1 cellular context compared by ENCODE assay signal in genomic region chr19:14425696-14426138, GRCh38.
TF ChIP-seq lines count a peak whose summit lies in the region.

No MANE protein-coding gene starts in this region.

TF ChIP-seq in HEK293, 187 proteins besides CTCF, POLR2A, EP300 and RAD21 (continued from another document):
- TF ChIP-seq KLF17 (tag by site-specific recombination; IDR thresholded peaks at IDR 0.05) (no peak; the same call in 1 of the 2 replicates), ZNF768 (tag by site-specific recombination; IDR thresholded peaks at IDR 0.05) (no peak), ZNF555 (tag by site-specific recombination; conservative IDR thresholded peaks at IDR 0.05) (no peak), ZNF146 (tag by site-specific recombination; IDR thresholded peaks at IDR 0.05) (no peak), ZNF155 (tag by site-specific recombination; IDR thresholded peaks at IDR 0.05) (no peak), ZNF560 (tag by site-specific recombination; IDR thresholded peaks at IDR 0.05; ENCODE audit: borderline replicate concordance) (no peak)
